Comparison of ENCODE assay signal across 9 cellular contexts in genomic region chr3:168249539-168250414, GRCh38.
DNase-seq lines count a peak whose midpoint lies in the region; ATAC-seq, FAIRE-seq and TF ChIP-seq lines count a peak whose summit lies in the region.
"Had no signal": no experiment of that assay in that cellular context is flagged by ENCODE, and none has a peak within 500 bp of the region (broad histone marks: within the 10 kb centered on the region; RNA-seq: fewer than 3 reads in every experiment).

No MANE protein-coding gene starts in this region.

- no peak for TF ChIP-seq EP300 in gastroesophageal sphincter (IDR thresholded peaks at IDR 0.05)

- DNase-seq in D721Med (ENCODE audit: insufficient read length, low spot score) (peak; percentile 42), NCI-H2227 treated with DMSO at 0.1 percent for 48 hours (lab: John Stamatoyannopoulos, UW) (peak; percentile 91), neural progenitor cell (ENCODE audit: low spot score) (peak; percentile 96), mesenteric fat pad (ENCODE audit: low spot score) (no peak)
- DNase-seq in activated T-cell treated with anti-CD3 and anti-CD28 coated beads, Interleukin-2, amount 50 U/mL, for 48 hours: peak; percentile 38 to 47

- H3K36me3 Mint-ChIP-seq in neural progenitor cell: peaks cover 20% of the 10 kb centered on the region

- peaks cover 17% of the 10 kb centered on the region for H3K9me3 Mint-ChIP-seq in neural progenitor cell

- H2AFZ ChIP-seq in neural progenitor cell (replicated peaks): peak overlapping the region; percentile 97

- peaks cover 28% of the 10 kb centered on the region for H3K4me1 Mint-ChIP-seq in neural progenitor cell

- TF ChIP-seq POLR2A in gastroesophageal sphincter (IDR thresholded peaks at IDR 0.05): no peak

- TF ChIP-seq CTCF in D721Med (IDR thresholded peaks at IDR 0.05; ENCODE audit: insufficient read depth, missing control alignments) (peak; percentile 45), gastroesophageal sphincter (IDR thresholded peaks at IDR 0.05) (peak in 2 of 4 experiments; percentile 16 to 32), neural progenitor cell (IDR thresholded peaks at IDR 0.05) (peak; percentile 62)

- H3K9ac ChIP-seq in neural progenitor cell: peak overlapping the region; percentile 6

- H3K4me1 ChIP-seq in gastroesophageal sphincter (peaks cover 0 to 30% (median 10%) of the 10 kb centered on the region in 3 donors), neural progenitor cell (peaks cover 10% of the 10 kb centered on the region)

- H3K4me3 ChIP-seq in gastroesophageal sphincter (peak overlapping the region; percentile 63 to 66), neural progenitor cell (peak overlapping the region; percentile 86)

- H3K27me3 ChIP-seq in gastroesophageal sphincter: peaks cover 27% of the 10 kb centered on the region
- H3K27me3 ChIP-seq in neural progenitor cell: peaks cover 15% of the 10 kb centered on the region

- ATAC-seq in GM19043 (IDR thresholded peaks at IDR 0.05; ENCODE audit: low read depth, unreplicated experiment) (peak; percentile 61), HG03135 (IDR thresholded peaks at IDR 0.05; ENCODE audit: unreplicated experiment) (peak; percentile 65), gastroesophageal sphincter (peak; percentile 82)

- no peaks in the 10 kb centered on the region for H3K27me3 Mint-ChIP-seq in neural progenitor cell (ENCODE audit: insufficient read depth, low read depth)

- H3K79me2 ChIP-seq in neural progenitor cell (ENCODE audit: low read depth): peaks cover 18% of the 10 kb centered on the region

- H4K20me1 ChIP-seq in neural progenitor cell (ENCODE audit: low read depth): no peaks in the 10 kb centered on the region

- peak overlapping the region; percentile 99 for H3K4me3 Mint-ChIP-seq in neural progenitor cell

- WGBS in gastroesophageal sphincter (ENCODE audit: low coverage in 1 of 2), 2 donors: 0% methylated on average over 1 to 6 of the region's 90 CpGs

- H3F3A ChIP-seq in neural progenitor cell (ENCODE audit: low read depth): peaks cover 39% of the 10 kb centered on the region

- FAIRE-seq in D721Med (lab: Jason Lieb, UNC): no peak
- FAIRE-seq: islet of Langerhans had no signal

- H3K27ac ChIP-seq in gastroesophageal sphincter: peak overlapping the region; percentile 7 to 76 (median 65)
- H3K27ac ChIP-seq in neural progenitor cell: peak overlapping the region; percentile 91

- H3K36me3 ChIP-seq in gastroesophageal sphincter (no peaks in the 10 kb centered on the region), neural progenitor cell (no peaks in the 10 kb centered on the region)

- H3K27ac Mint-ChIP-seq in neural progenitor cell: peak overlapping the region; percentile 95

- peak overlapping the region; percentile 94 for H3K4me2 ChIP-seq in neural progenitor cell

- no peaks in the 10 kb centered on the region for H3K9me3 ChIP-seq in gastroesophageal sphincter
- no peaks in the 10 kb centered on the region for H3K9me3 ChIP-seq in neural progenitor cell (ENCODE audit: low read depth)
